ENCODE assay signal across 34 cellular contexts in genomic region chr17:33109331-33110072, GRCh38.
"Had no signal": no experiment of that assay in that cellular context is flagged by ENCODE, and none has a peak within 500 bp of the region (broad histone marks: within the 10 kb centered on the region; RNA-seq: fewer than 3 reads in every experiment).

No MANE protein-coding gene starts in this region.

- H3K9ac ChIP-seq: KMS-11 had no signal

- H3K4me2 ChIP-seq: KMS-11 had no signal

- H3K27me3 ChIP-seq: Peyer's patch had no signal

- ATAC-seq: activated CD8-positive, alpha-beta memory T cell treated with anti-CD3 and anti-CD28 coated beads, Interleukin-2, amount 10 ng/mL, durations not matched to agents 7 days and 5 days; activated naive CD8-positive, alpha-beta T cell treated with anti-CD3 and anti-CD28 coated beads, Interleukin-2, amount 50 U/mL, for 24 hours; PC-3; Right ventricle myocardium inferior; SK-N-SH treated with all-trans-retinoic acid at 6 μM for 48 hours had no signal

- H3K36me3 ChIP-seq: Peyer's patch, WERI-Rb-1 had no signal

- H3K27ac ChIP-seq: KMS-11, Peyer's patch, RWPE1, WERI-Rb-1 had no signal

- H3K4me1 ChIP-seq: Peyer's patch had no signal

- H3K4me3 ChIP-seq: Peyer's patch had no signal

- DNase-seq: activated CD4-positive, alpha-beta memory T cell treated with anti-CD3 and anti-CD28 coated beads, Interleukin-2, amount 10 ng/mL, durations not matched to agents 7 days and 5 days; activated CD4-positive, alpha-beta T cell treated with anti-CD3 and anti-CD28 coated beads for 1 hour; activated CD4-positive, alpha-beta T cell treated with anti-CD3 and anti-CD28 coated beads for 48 hours; activated CD4-positive, CD25-positive, alpha-beta regulatory T cell; activated CD8-positive, alpha-beta memory T cell treated with anti-CD3 and anti-CD28 coated beads for 24 hours; activated CD8-positive, alpha-beta memory T cell treated with anti-CD3 and anti-CD28 coated beads, Interleukin-2, amount 10 ng/mL, durations not matched to agents 7 days and 5 days; activated CD8-positive, alpha-beta memory T cell treated with anti-CD3 and anti-CD28 coated beads, Interleukin-2, amount 50 U/mL, for 48 hours; activated effector memory CD4-positive, alpha-beta T cell treated with Interleukin-2 at 50 U/mL for 16 hours; activated naive CD4-positive, alpha-beta T cell treated with anti-CD3 and anti-CD28 coated beads, Interleukin-2, amount 10 ng/mL, durations not matched to agents 7 days and 5 days; activated naive CD8-positive, alpha-beta T cell treated with anti-CD3 and anti-CD28 coated beads, Interleukin-2, amount 50 U/mL, for 24 hours; activated T-cell treated with anti-CD3 and anti-CD28 coated beads, Interleukin-2, amount 50 U/mL, for 48 hours; anterior cingulate cortex; central memory CD4-positive, alpha-beta T cell; NCI-H1092 treated with DMSO at 0.1 percent for 48 hours; NCI-H1417; NCI-H1694; NCI-H1930; NCI-H2081 treated with DMSO at 0.1 percent for 48 hours; NCI-H345; NCI-H510A; NCI-H526; NCI-H748 treated with DMSO at 0.1 percent for 48 hours; NK-92 treated with Interleukin-12 subunit alpha and Interleukin-12 subunit beta, amount 100 ng/mL, for 24 hours; PC-3; Peyer's patch; SIG-M5; SW 1271; T-helper 1 cell; T1000; WERI-Rb-1 had no signal
